Comparison of ENCODE assay signal across 10 cellular contexts in the genomic region with DNA sequence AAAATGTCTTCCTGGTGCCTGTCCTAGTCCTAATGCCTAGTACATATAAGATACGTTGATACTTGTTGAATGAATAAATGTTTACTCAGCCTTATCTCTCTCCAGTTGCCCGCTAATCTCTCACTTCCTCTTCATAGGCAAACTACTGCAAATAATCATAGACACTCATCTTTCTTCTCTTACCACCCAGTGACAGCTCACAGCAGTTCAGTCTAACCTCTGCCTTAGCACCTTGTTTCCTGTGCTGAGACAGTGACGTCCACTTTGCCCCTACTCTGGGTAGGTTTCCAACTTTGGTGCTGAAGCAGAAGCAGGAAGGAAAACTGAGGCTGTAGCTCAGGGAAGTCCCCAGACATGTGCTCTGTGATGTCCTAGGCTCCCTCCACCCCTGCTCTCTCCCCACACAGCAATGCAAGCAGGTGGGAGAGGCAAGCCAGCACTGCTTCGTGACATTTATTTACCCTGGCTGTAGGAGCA.
DNase-seq lines count a peak whose midpoint lies in the region; ATAC-seq lines count a peak whose summit lies in the region.
"Had no signal": no experiment of that assay in that cellular context is flagged by ENCODE, and none has a peak within 500 bp of the region (broad histone marks: within the 10 kb centered on the region; RNA-seq: fewer than 3 reads in every experiment).

No MANE protein-coding gene starts in this region.

- H3K27ac Mint-ChIP-seq in stimulated activated naive B cell treated with anti-CD40 and anti-IgM and Interleukin-4, amounts not matched to agents 10 μg/mL and 1 μg/mL and 100 μg/mL, for 72 hours = no peak overlapping the region
- H3K27ac Mint-ChIP-seq: nephron progenitor cell had no signal

- peaks cover 0 to 4% of the 10 kb centered on the region in 2 donors for H3K36me3 Mint-ChIP-seq in stimulated activated naive B cell treated with anti-CD40 and anti-IgM and Interleukin-4, amounts not matched to agents 10 μg/mL and 1 μg/mL and 100 μg/mL, for 72 hours

- H3K27me3 Mint-ChIP-seq in stimulated activated naive B cell treated with anti-CD40 and anti-IgM and Interleukin-4, amounts not matched to agents 10 μg/mL and 1 μg/mL and 100 μg/mL, for 72 hours = peaks cover 0 to 10% of the 10 kb centered on the region in 2 donors

- H3K4me1 Mint-ChIP-seq in stimulated activated naive B cell treated with anti-CD40 and anti-IgM and Interleukin-4, amounts not matched to agents 10 μg/mL and 1 μg/mL and 100 μg/mL, for 72 hours = peaks cover 0 to 16% of the 10 kb centered on the region in 2 donors
- H3K4me1 Mint-ChIP-seq: central memory CD8-positive, alpha-beta T cell had no signal

- ATAC-seq in GM19351 (IDR thresholded peaks at IDR 0.05; ENCODE audit: unreplicated experiment) = peak; percentile 74
- peak; percentile 94 for ATAC-seq in HG03097 (IDR thresholded peaks at IDR 0.05; ENCODE audit: low FRiP score, unreplicated experiment)
- ATAC-seq in stimulated activated naive B cell treated with anti-CD40 and anti-IgM and Interleukin-4, amounts not matched to agents 10 μg/mL and 1 μg/mL and 100 μg/mL, for 72 hours (replicated peaks) = peak; percentile 73 to 99
- ATAC-seq in HG02870 (IDR thresholded peaks at IDR 0.05; ENCODE audit: unreplicated experiment) = no peak

- peaks cover 1 to 11% of the 10 kb centered on the region in 2 donors for H3K9me3 Mint-ChIP-seq in stimulated activated naive B cell treated with anti-CD40 and anti-IgM and Interleukin-4, amounts not matched to agents 10 μg/mL and 1 μg/mL and 100 μg/mL, for 72 hours
- H3K9me3 Mint-ChIP-seq: central memory CD8-positive, alpha-beta T cell; nephron progenitor cell had no signal

- peak; percentile 8 for DNase-seq in RPMI8226
- DNase-seq in stimulated activated naive B cell treated with anti-CD40 and anti-IgM and Interleukin-4, amounts not matched to agents 10 μg/mL and 1 μg/mL and 100 μg/mL, for 72 hours = no peak
- no peak for DNase-seq in NCI-H2196 (lab: John Stamatoyannopoulos, UW; ENCODE audit: unreplicated experiment)
- no peak for DNase-seq in RKO (ENCODE audit: low spot score)
- DNase-seq: hippocampal formation, nephron progenitor cell had no signal

- H3K4me3 Mint-ChIP-seq in stimulated activated naive B cell treated with anti-CD40 and anti-IgM and Interleukin-4, amounts not matched to agents 10 μg/mL and 1 μg/mL and 100 μg/mL, for 72 hours = no peak overlapping the region
- H3K4me3 Mint-ChIP-seq: central memory CD8-positive, alpha-beta T cell; nephron progenitor cell had no signal
